8 cellular contexts compared by ENCODE assay signal in the genomic region with DNA sequence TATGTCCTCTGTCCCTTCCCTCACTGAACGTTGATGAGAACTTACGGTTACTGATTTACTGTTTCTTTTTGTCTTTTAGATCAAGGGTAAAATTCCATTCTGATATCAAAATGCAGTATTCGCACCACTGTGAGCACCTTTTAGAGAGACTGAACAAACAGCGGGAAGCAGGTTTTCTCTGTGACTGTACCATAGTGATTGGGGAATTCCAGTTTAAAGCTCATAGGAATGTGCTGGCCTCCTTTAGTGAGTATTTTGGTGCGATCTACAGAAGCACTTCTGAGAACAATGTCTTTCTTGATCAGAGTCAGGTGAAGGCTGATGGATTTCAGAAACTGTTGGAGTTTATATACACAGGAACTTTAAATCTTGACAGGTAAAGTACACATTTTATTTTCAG. TPM values are rescaled to one million over a fixed set of nuclear protein-coding genes. Genes with fewer than 3 reads are reported as not detected.
A peak's percentile ranks its signal among the peaks of the same experiment; 100 is the strongest.
DNase-seq lines count a peak whose midpoint lies in the region; ATAC-seq and TF ChIP-seq lines count a peak whose summit lies in the region.

No MANE protein-coding gene starts in this region.

- intact Hi-C loops in dendritic cell treated with granulocyte-macrophage colony-stimulating factor and Interleukin-4, amounts not matched to agents 40 ng/mL and 50 ng/mL, for 4 days (cut with micrococcal nuclease) = loop anchor here (5.0 kb wide), 1 partner anchor 583 kb away; the partner anchor contains the start of gene SKIL

- peaks cover 47 to 51% (median 49%) of the 10 kb centered on the region in 11 experiments for H3K36me3 ChIP-seq in BLaER1 treated with 17β-estradiol and CSF1 and Interleukin-3, amounts not matched to agents 10 nM and 100 nM
- H3K36me3 ChIP-seq in Karpas-422 (ENCODE audit: insufficient read depth, low read length) = peaks cover 43% of the 10 kb centered on the region

- peaks cover 0 to 7% (median 3%) of the 10 kb centered on the region in 11 experiments; a peak in 7 of 22 replicates for H3K27me3 ChIP-seq in BLaER1 treated with 17β-estradiol and CSF1 and Interleukin-3, amounts not matched to agents 10 nM and 100 nM
- no peaks in the 10 kb centered on the region for H3K27me3 ChIP-seq in Karpas-422 (ENCODE audit: low read length)

- no peak for TF ChIP-seq CTCF in nephron (IDR thresholded peaks at IDR 0.05; ENCODE audit: unreplicated experiment in 3 of 3)

- no peak overlapping the region for H2AFZ ChIP-seq in Karpas-422 (ENCODE audit: low read length)

- H3K27ac ChIP-seq in BLaER1 treated with 17β-estradiol and CSF1 and Interleukin-3, amounts not matched to agents 10 nM and 100 nM = peak overlapping the region in 8 of 11 experiments; percentile 3 to 96 (median 94); a peak in 10 of 22 replicates
- H3K27ac ChIP-seq in Karpas-422 (ENCODE audit: low read length) = no peak overlapping the region

- peaks cover 58% of the 10 kb centered on the region for H3K36me3 Mint-ChIP-seq in dendritic cell treated with granulocyte-macrophage colony-stimulating factor and Interleukin-4, amounts not matched to agents 40 ng/mL and 50 ng/mL, for 4 days (ENCODE audit: low read depth)
- H3K36me3 Mint-ChIP-seq in nephron (ENCODE audit: low read depth) = peaks cover 33% of the 10 kb centered on the region

- H3K9me3 Mint-ChIP-seq in dendritic cell treated with granulocyte-macrophage colony-stimulating factor and Interleukin-4, amounts not matched to agents 40 ng/mL and 50 ng/mL, for 4 days = no peaks in the 10 kb centered on the region
- H3K9me3 Mint-ChIP-seq in nephron = no peaks in the 10 kb centered on the region

- peak overlapping the region; percentile 93 for H3K4me3 Mint-ChIP-seq in dendritic cell treated with granulocyte-macrophage colony-stimulating factor and Interleukin-4, amounts not matched to agents 40 ng/mL and 50 ng/mL, for 4 days
- peak overlapping the region; percentile 99 to 100 (median 100) for H3K4me3 Mint-ChIP-seq in nephron

- H3K4me1 ChIP-seq in BLaER1 treated with 17β-estradiol and CSF1 and Interleukin-3, amounts not matched to agents 10 nM and 100 nM = peaks cover 20 to 27% (median 26%) of the 10 kb centered on the region in 10 experiments
- peaks cover 35% of the 10 kb centered on the region for H3K4me1 ChIP-seq in Karpas-422 (ENCODE audit: low read length)

- H3K27me3 Mint-ChIP-seq in dendritic cell treated with granulocyte-macrophage colony-stimulating factor and Interleukin-4, amounts not matched to agents 40 ng/mL and 50 ng/mL, for 4 days = no peaks in the 10 kb centered on the region
- no peaks in the 10 kb centered on the region for H3K27me3 Mint-ChIP-seq in nephron (ENCODE audit: low read depth)

- peak overlapping the region; percentile 80 to 97 (median 89) for H3K4me2 ChIP-seq in BLaER1 treated with 17β-estradiol and CSF1 and Interleukin-3, amounts not matched to agents 10 nM and 100 nM
- H3K4me2 ChIP-seq in Karpas-422 (ENCODE audit: low read depth, low read length, poor library complexity, severe bottlenecking) = peak overlapping the region; percentile 99

- peak overlapping the region; percentile 88 to 96 (median 93) for H3K9ac ChIP-seq in BLaER1 treated with 17β-estradiol and CSF1 and Interleukin-3, amounts not matched to agents 10 nM and 100 nM
- peak overlapping the region; percentile 97 for H3K9ac ChIP-seq in Karpas-422 (ENCODE audit: low read length)

- ATAC-seq in HG03439 (IDR thresholded peaks at IDR 0.05; ENCODE audit: unreplicated experiment) (no peak), GM18502 (IDR thresholded peaks at IDR 0.05; ENCODE audit: poor library complexity, unreplicated experiment) (no peak), GM19395 (IDR thresholded peaks at IDR 0.05; ENCODE audit: unreplicated experiment) (no peak)

- peak overlapping the region; percentile 99 for H3K27ac Mint-ChIP-seq in dendritic cell treated with granulocyte-macrophage colony-stimulating factor and Interleukin-4, amounts not matched to agents 40 ng/mL and 50 ng/mL, for 4 days
- peak overlapping the region; percentile 95 to 98 (median 98) for H3K27ac Mint-ChIP-seq in nephron

- H3K4me1 Mint-ChIP-seq in dendritic cell treated with granulocyte-macrophage colony-stimulating factor and Interleukin-4, amounts not matched to agents 40 ng/mL and 50 ng/mL, for 4 days (ENCODE audit: low read depth) = peaks cover 14% of the 10 kb centered on the region
- peaks cover 34% of the 10 kb centered on the region for H3K4me1 Mint-ChIP-seq in nephron

- H3K9me3 ChIP-seq in BLaER1 treated with 17β-estradiol and CSF1 and Interleukin-3, amounts not matched to agents 10 nM and 100 nM (replicated peaks in 1 of 11) = no peaks in the 10 kb centered on the region
- no peaks in the 10 kb centered on the region for H3K9me3 ChIP-seq in Karpas-422 (ENCODE audit: low read length)

- H4K20me1 ChIP-seq in BLaER1 treated with 17β-estradiol and CSF1 and Interleukin-3, amounts not matched to agents 10 nM and 100 nM = peaks cover 1 to 56% (median 28%) of the 10 kb centered on the region in 11 experiments; a peak in 18 of 22 replicates
- no peaks in the 10 kb centered on the region for H4K20me1 ChIP-seq in Karpas-422 (ENCODE audit: insufficient read depth, low read depth, low read length)

- H3K9me2 ChIP-seq in Karpas-422 (replicated peaks; ENCODE audit: insufficient read depth, low read length) = no peaks in the 10 kb centered on the region

- no peak for DNase-seq in Karpas-422
- no peak for DNase-seq in activated CD4-positive, CD25-positive, alpha-beta regulatory T cell treated with anti-CD3 and anti-CD28 coated beads, Interleukin-2, amount 50 U/mL, for 72 hours

- peaks cover 58% of the 10 kb centered on the region for H3K79me2 ChIP-seq in Karpas-422 (ENCODE audit: low read length)

- H3K4me3 ChIP-seq in BLaER1 treated with 17β-estradiol and CSF1 and Interleukin-3, amounts not matched to agents 10 nM and 100 nM = peak overlapping the region; percentile 65 to 94 (median 83)
- H3K4me3 ChIP-seq in Karpas-422 (ENCODE audit: low read length) = peak overlapping the region; percentile 97

RNA-seq across cellular contexts. Expression of gene MYNN, which starts 1.0 kb away (rescaled TPM):
- total RNA-seq in Karpas-422 (2014; rRNA removed; shearing (Covaris generic); ENCODE audit: low replicate concordance) = 18.3 and 22.7 TPM in 2 replicates

RNA-seq across cellular contexts. Expression of gene ACTRT3, which starts 4.8 kb away (rescaled TPM):
- total RNA-seq in Karpas-422 (2014; rRNA removed; shearing (Covaris generic); ENCODE audit: low replicate concordance) = 3.6 and 4.2 TPM in 2 replicates

RNA-seq across cellular contexts. Expression of gene TERC, which starts 9.3 kb away (rescaled TPM):
- 1,199 and 1,851 TPM in 2 replicates for total RNA-seq in Karpas-422 (2014; rRNA removed; shearing (Covaris generic); ENCODE audit: low replicate concordance)

RNA-seq across cellular contexts. Expression of gene LRRIQ4, which starts 38.5 kb away (rescaled TPM):
- total RNA-seq in Karpas-422 (2014; rRNA removed; shearing (Covaris generic); ENCODE audit: low replicate concordance) = 0.07 and 0.22 TPM in 2 replicates

RNA-seq across cellular contexts. Expression of gene LRRC34, which starts 38.5 kb away (rescaled TPM):
- 10.0 and 11.8 TPM in 2 replicates for total RNA-seq in Karpas-422 (2014; rRNA removed; shearing (Covaris generic); ENCODE audit: low replicate concordance)
